In the genomic region with DNA sequence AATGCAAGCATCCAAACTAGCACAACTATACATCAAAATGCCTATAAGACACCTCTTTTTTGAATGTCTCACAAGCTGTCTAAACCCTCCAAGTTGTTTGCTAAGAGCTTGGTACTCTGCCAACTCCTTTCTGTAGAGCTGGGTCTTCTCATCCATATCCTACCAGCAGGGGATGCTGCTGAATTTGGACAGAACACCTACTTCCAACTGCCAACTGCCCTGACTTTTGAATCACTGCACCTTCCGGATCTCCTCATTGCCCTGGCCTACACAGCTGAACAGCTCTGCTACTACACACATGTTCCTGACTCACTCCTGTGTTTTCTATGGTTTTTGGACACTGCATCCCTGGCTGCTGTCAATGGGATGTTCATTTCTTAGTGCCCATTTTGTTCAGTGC, we compare ENCODE assay signal across 1 cellular context.
TF ChIP-seq lines count a peak whose summit lies in the region.

No MANE protein-coding gene starts in this region.

TF ChIP-seq in HepG2, 621 proteins besides CTCF, POLR2A, EP300 and RAD21:
- peak; percentile 48 for TF ChIP-seq STAG1 (CRISPR knock-in tag; IDR thresholded peaks at IDR 0.05)
- TF ChIP-seq, protein P1, sequence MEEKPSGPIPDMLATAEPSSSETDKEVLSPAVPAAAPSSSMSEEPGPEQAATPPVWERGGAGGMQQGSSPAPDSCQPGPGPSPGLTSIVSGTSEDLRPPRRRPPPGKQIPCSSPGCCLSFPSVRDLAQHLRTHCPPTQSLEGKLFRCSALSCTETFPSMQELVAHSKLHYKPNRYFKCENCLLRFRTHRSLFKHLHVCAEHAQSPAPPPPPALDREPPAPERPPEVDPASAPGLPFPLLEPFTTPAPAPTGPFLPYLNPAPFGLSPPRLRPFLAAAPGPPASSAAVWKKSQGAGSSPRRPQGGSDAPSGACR (CRISPR knock-in tag; IDR thresholded peaks at IDR 0.05): no peak
